14 cellular contexts compared by ENCODE assay signal in genomic region chr11:940496-941135, GRCh38. TPM values are rescaled to one million over a fixed set of nuclear protein-coding genes. Genes with fewer than 3 reads are reported as not detected.
A peak's percentile ranks its signal among the peaks of the same experiment; 100 is the strongest.
DNase-seq lines count a peak whose midpoint lies in the region; ATAC-seq and TF ChIP-seq lines count a peak whose summit lies in the region.
"Had no signal": no experiment of that assay in that cellular context is flagged by ENCODE, and none has a peak within 500 bp of the region (broad histone marks: within the 10 kb centered on the region; RNA-seq: fewer than 3 reads in every experiment).

No MANE protein-coding gene starts in this region.

- H3K4me1 ChIP-seq in iPS-15b (ENCODE audit: control insufficient read depth, insufficient read depth, low read length): peaks cover 36% of the 10 kb centered on the region
- peaks cover 12 to 98% (median 69%) of the 10 kb centered on the region in 6 donors for H3K4me1 ChIP-seq in spleen

- peak overlapping the region; percentile 34 for H3K4me3 Mint-ChIP-seq in activated naive CD4-positive, alpha-beta T cell treated with anti-CD3 and anti-CD28 coated beads for 36 hours
- H3K4me3 Mint-ChIP-seq in activated T-helper 17 cell treated with anti-CD3 and anti-CD28 coated beads, Interleukin-2, amount 50 U/mL, for 72 hours: no peak overlapping the region

- intact Hi-C loops in activated naive CD4-positive, alpha-beta T cell treated with anti-CD3 and anti-CD28 coated beads for 36 hours (cut with micrococcal nuclease): no loop called here
- intact Hi-C loops in spleen (cut with DNase I; ENCODE audit: low total_unique reads): no loop called here

- peaks cover 7% of the 10 kb centered on the region for H3K36me3 Mint-ChIP-seq in activated naive CD4-positive, alpha-beta T cell treated with anti-CD3 and anti-CD28 coated beads for 36 hours (ENCODE audit: low read depth)
- peaks cover 51% of the 10 kb centered on the region for H3K36me3 Mint-ChIP-seq in activated T-helper 17 cell treated with anti-CD3 and anti-CD28 coated beads, Interleukin-2, amount 50 U/mL, for 72 hours (ENCODE audit: low read depth)

- H3K9me3 Mint-ChIP-seq in activated naive CD4-positive, alpha-beta T cell treated with anti-CD3 and anti-CD28 coated beads for 36 hours: no peaks in the 10 kb centered on the region
- no peaks in the 10 kb centered on the region for H3K9me3 Mint-ChIP-seq in activated T-helper 17 cell treated with anti-CD3 and anti-CD28 coated beads, Interleukin-2, amount 50 U/mL, for 72 hours

- no peak for TF ChIP-seq CTCF in spleen (IDR thresholded peaks at IDR 0.05 in 8 of 11, conservative IDR thresholded peaks at IDR 0.05 in 3 of 11)

- no peak for TF ChIP-seq POLR2A in spleen (IDR thresholded peaks at IDR 0.05)

- peak overlapping the region in 7 of 8 donors; percentile 26 to 76 (median 65) for H3K27ac ChIP-seq in spleen
- H3K27ac ChIP-seq: testis had no signal

- CTCF ChIA-PET in activated naive CD4-positive, alpha-beta T cell treated with anti-CD3 and anti-CD28 coated beads for 36 hours (lab: Charles Lee): interaction anchor here (1.3 kb wide), 1 partner anchor 92 kb away, joined by 3 read pairs; no protein-coding TSS in a partner anchor

- H3K9ac ChIP-seq in iPS-15b (ENCODE audit: low read depth, low read length): peak overlapping the region; percentile 20

- H3K4me3 ChIP-seq in iPS-15b (ENCODE audit: low read depth, low read length): no peak overlapping the region
- no peak overlapping the region for H3K4me3 ChIP-seq in spleen
- H3K4me3 ChIP-seq: pancreas, testis had no signal

- H3K36me3 ChIP-seq in iPS-15b (ENCODE audit: control insufficient read depth, insufficient read depth, low read length) (no peaks in the 10 kb centered on the region), spleen (peaks cover 0 to 58% (median 2%) of the 10 kb centered on the region in 6 donors)

- H3K9me3 ChIP-seq in iPS-15b (ENCODE audit: control insufficient read depth, insufficient read depth, low read length) (no peaks in the 10 kb centered on the region), spleen (no peaks in the 10 kb centered on the region)
- H3K9me3 ChIP-seq: pancreas, testis had no signal

- ATAC-seq in activated T-helper 17 cell treated with anti-CD3 and anti-CD28 coated beads, Interleukin-2, amount 50 U/mL, for 72 hours (replicated peaks): no peak
- ATAC-seq: PC-3 had no signal

- peaks cover 51% of the 10 kb centered on the region for H3K4me1 Mint-ChIP-seq in activated naive CD4-positive, alpha-beta T cell treated with anti-CD3 and anti-CD28 coated beads for 36 hours (ENCODE audit: low read depth)
- peaks cover 29% of the 10 kb centered on the region for H3K4me1 Mint-ChIP-seq in activated T-helper 17 cell treated with anti-CD3 and anti-CD28 coated beads, Interleukin-2, amount 50 U/mL, for 72 hours

- H3K27ac Mint-ChIP-seq in activated naive CD4-positive, alpha-beta T cell treated with anti-CD3 and anti-CD28 coated beads for 36 hours: peak overlapping the region; percentile 63
- H3K27ac Mint-ChIP-seq in activated T-helper 17 cell treated with anti-CD3 and anti-CD28 coated beads, Interleukin-2, amount 50 U/mL, for 72 hours: peak overlapping the region; percentile 34

- no peak for DNase-seq in activated naive CD4-positive, alpha-beta T cell treated with anti-CD3 and anti-CD28 coated beads for 36 hours
- DNase-seq in activated naive CD4-positive, alpha-beta T cell treated with anti-CD3 and anti-CD28 coated beads, Interleukin-2, amount 50 U/mL, for 16 hours: no peak
- DNase-seq in spleen (no peak), DMS114 treated with DMSO at 0.1 percent for 48 hours (lab: John Stamatoyannopoulos, UW; ENCODE audit: unreplicated experiment) (no peak), NCI-H187 treated with DMSO at 0.1 percent for 48 hours (lab: John Stamatoyannopoulos, UW) (no peak), DMS 273 (lab: John Stamatoyannopoulos, UW; ENCODE audit: unreplicated experiment) (no peak)
- DNase-seq: kidney glomerular epithelial cell, NCI-H1436 treated with DMSO at 0.1 percent for 48 hours, PC-3, T1000, testis had no signal

- 56 to 62% (median 58%) methylated on average over 5 to 11 of the region's 11 CpGs for WGBS in spleen, 5 donors

- H3K27me3 ChIP-seq in iPS-15b (ENCODE audit: control insufficient read depth, insufficient read depth, low read length) (no peaks in the 10 kb centered on the region), spleen (replicated peaks in 1 of 7) (no peaks in the 10 kb centered on the region)
- H3K27me3 ChIP-seq: pancreas, testis had no signal

- H3K27me3 Mint-ChIP-seq in activated naive CD4-positive, alpha-beta T cell treated with anti-CD3 and anti-CD28 coated beads for 36 hours (ENCODE audit: low read depth): no peaks in the 10 kb centered on the region
- H3K27me3 Mint-ChIP-seq in activated T-helper 17 cell treated with anti-CD3 and anti-CD28 coated beads, Interleukin-2, amount 50 U/mL, for 72 hours: no peaks in the 10 kb centered on the region

RNA-seq across cellular contexts. Expression of gene AP2A2, which starts 14.9 kb away (rescaled TPM):
- total RNA-seq in activated naive CD4-positive, alpha-beta T cell treated with anti-CD3 and anti-CD28 coated beads for 36 hours: 10 to 100 TPM; 34.6 to 36.6 TPM
- 10 to 100 TPM; 69.1 to 76.2 TPM for total RNA-seq in activated T-helper 17 cell treated with anti-CD3 and anti-CD28 coated beads, Interleukin-2, amount 50 U/mL, for 72 hours
- total RNA-seq in spleen: 100 to 1,000 TPM; 139 to 321 (median 170) TPM
- 100 to 1,000 TPM in 1 of 3 donors, 10 to 100 TPM in 2; 32.7 to 102 (median 34.1) TPM for polyA plus RNA-seq in spleen

RNA-seq across cellular contexts. Expression of gene CHID1, which starts 30.0 kb away (rescaled TPM):
- total RNA-seq in activated naive CD4-positive, alpha-beta T cell treated with anti-CD3 and anti-CD28 coated beads for 36 hours: 10 to 100 TPM; 51.8 to 56.3 TPM
- total RNA-seq in activated T-helper 17 cell treated with anti-CD3 and anti-CD28 coated beads, Interleukin-2, amount 50 U/mL, for 72 hours: 10 to 100 TPM; 71.9 to 72.6 TPM
- total RNA-seq in spleen: 100 to 1,000 TPM in 6 of 7 donors, 10 to 100 TPM in 1; 82.2 to 218 (median 121) TPM
- 10 to 100 TPM; 37.2 to 63.2 (median 39.3) TPM for polyA plus RNA-seq in spleen
